21 cellular contexts compared by ENCODE assay signal in genomic region chr5:180604271-180604670, GRCh38. TPM values are rescaled to one million over a fixed set of nuclear protein-coding genes. Genes with fewer than 3 reads are reported as not detected.
DNase-seq lines count a peak whose midpoint lies in the region; ATAC-seq and TF ChIP-seq lines count a peak whose summit lies in the region.
"Had no signal": no experiment of that assay in that cellular context is flagged by ENCODE, and none has a peak within 500 bp of the region (broad histone marks: within the 10 kb centered on the region; RNA-seq: fewer than 3 reads in every experiment).

No MANE protein-coding gene starts in this region.

- CTCF ChIA-PET in activated CD8-positive, alpha-beta memory T cell treated with anti-CD3 and anti-CD28 coated beads, Interleukin-2, amount 10 ng/mL, durations not matched to agents 7 days and 5 days (lab: Charles Lee): interaction anchor here (1.3 kb wide), 1 partner anchor 288 kb away, joined by 4 read pairs; no protein-coding TSS in a partner anchor

- H3K27me3 Mint-ChIP-seq in activated T-helper 17 cell treated with anti-CD3 and anti-CD28 coated beads, Interleukin-2, amount 50 U/mL, for 72 hours: peaks cover 4% of the 10 kb centered on the region
- no peaks in the 10 kb centered on the region for H3K27me3 Mint-ChIP-seq in activated CD8-positive, alpha-beta memory T cell treated with anti-CD3 and anti-CD28 coated beads, Interleukin-2, amount 10 ng/mL, durations not matched to agents 7 days and 5 days

- no peaks in the 10 kb centered on the region for H3K9me3 ChIP-seq in left ventricle myocardium inferior (replicated peaks)
- H3K9me3 ChIP-seq in left lung: no peaks in the 10 kb centered on the region
- no peaks in the 10 kb centered on the region for H3K9me3 ChIP-seq in spleen
- H3K9me3 ChIP-seq in thyroid gland: no peaks in the 10 kb centered on the region
- H3K9me3 ChIP-seq: MG63 had no signal

- H3K27ac ChIP-seq in left ventricle myocardium inferior (replicated peaks): no peak overlapping the region
- no peak overlapping the region for H3K27ac ChIP-seq in left lung
- H3K27ac ChIP-seq in spleen: no peak overlapping the region
- H3K27ac ChIP-seq in thyroid gland: no peak overlapping the region

- 59 to 75% (median 69%) methylated on average over 13 of the region's 13 CpGs for WGBS in spleen, 5 donors
- WGBS in thyroid gland, 2 donors: 89 to 94% methylated on average over 13 of the region's 13 CpGs

- DNase-seq in Right ventricle myocardium inferior (ENCODE audit: missing footprints) (peak; percentile 48), left ventricle myocardium inferior (no peak), left lung (peak; percentile 14 to 63), spleen (peak; percentile 70), thyroid gland (no peak)
- no peak for DNase-seq in activated CD8-positive, alpha-beta memory T cell treated with anti-CD3 and anti-CD28 coated beads, Interleukin-2, amount 10 ng/mL, durations not matched to agents 7 days and 5 days
- DNase-seq: C1 segment of cervical spinal cord, GDM1, HFFc6, Karpas-422, NCI-H1105, NCI-H1694, NCI-H2107, NCI-H2227 treated with DMSO at 0.1 percent for 48 hours, NCI-H524 had no signal

- H3K36me3 Mint-ChIP-seq in activated T-helper 17 cell treated with anti-CD3 and anti-CD28 coated beads, Interleukin-2, amount 50 U/mL, for 72 hours (ENCODE audit: low read depth): no peaks in the 10 kb centered on the region
- no peaks in the 10 kb centered on the region for H3K36me3 Mint-ChIP-seq in activated CD8-positive, alpha-beta memory T cell treated with anti-CD3 and anti-CD28 coated beads, Interleukin-2, amount 10 ng/mL, durations not matched to agents 7 days and 5 days

- H3K4me3 ChIP-seq in left ventricle myocardium inferior (no peak overlapping the region), left lung (no peak overlapping the region), spleen (no peak overlapping the region), thyroid gland (replicated peaks in 1 of 3) (no peak overlapping the region)
- H3K4me3 ChIP-seq: GM12878, GM23338, MG63 had no signal

- no peaks in the 10 kb centered on the region for H3K36me3 ChIP-seq in left ventricle myocardium inferior
- H3K36me3 ChIP-seq in left lung: no peaks in the 10 kb centered on the region
- H3K36me3 ChIP-seq in spleen: peaks cover 0 to 9% (median 0%) of the 10 kb centered on the region in 6 donors
- no peaks in the 10 kb centered on the region for H3K36me3 ChIP-seq in thyroid gland
- H3K36me3 ChIP-seq: MG63 had no signal

- H3K27me3 ChIP-seq in left ventricle myocardium inferior (ENCODE audit: low read depth) (peaks cover 12% of the 10 kb centered on the region), left lung (no peaks in the 10 kb centered on the region), spleen (replicated peaks in 1 of 7) (peaks cover 0 to 2% (median 0%) of the 10 kb centered on the region in 7 donors), thyroid gland (no peaks in the 10 kb centered on the region)
- H3K27me3 ChIP-seq: MG63 had no signal

- TF ChIP-seq POLR2A in spleen (IDR thresholded peaks at IDR 0.05) (no peak), thyroid gland (IDR thresholded peaks at IDR 0.05) (no peak)

- no peaks in the 10 kb centered on the region for H3K4me1 ChIP-seq in left ventricle myocardium inferior
- no peaks in the 10 kb centered on the region for H3K4me1 ChIP-seq in left lung
- H3K4me1 ChIP-seq in spleen: peaks cover 0 to 7% (median 0%) of the 10 kb centered on the region in 6 donors
- H3K4me1 ChIP-seq in thyroid gland: peaks cover 2 to 20% of the 10 kb centered on the region in 2 donors

- TF ChIP-seq CTCF in left ventricle myocardium inferior (IDR thresholded peaks at IDR 0.05; ENCODE audit: borderline replicate concordance) (no peak), left lung (IDR thresholded peaks at IDR 0.05) (no peak), spleen (IDR thresholded peaks at IDR 0.05 in 8 of 11, conservative IDR thresholded peaks at IDR 0.05 in 3 of 11) (no peak), thyroid gland (IDR thresholded peaks at IDR 0.05) (no peak)

- no peaks in the 10 kb centered on the region for H3K4me1 Mint-ChIP-seq in activated T-helper 17 cell treated with anti-CD3 and anti-CD28 coated beads, Interleukin-2, amount 50 U/mL, for 72 hours
- no peaks in the 10 kb centered on the region for H3K4me1 Mint-ChIP-seq in activated CD8-positive, alpha-beta memory T cell treated with anti-CD3 and anti-CD28 coated beads, Interleukin-2, amount 10 ng/mL, durations not matched to agents 7 days and 5 days

- no peak overlapping the region for H3K4me3 Mint-ChIP-seq in activated T-helper 17 cell treated with anti-CD3 and anti-CD28 coated beads, Interleukin-2, amount 50 U/mL, for 72 hours
- no peak overlapping the region for H3K4me3 Mint-ChIP-seq in activated CD8-positive, alpha-beta memory T cell treated with anti-CD3 and anti-CD28 coated beads, Interleukin-2, amount 10 ng/mL, durations not matched to agents 7 days and 5 days
- H3K4me3 Mint-ChIP-seq: GM23338, HFFc6 had no signal

- intact Hi-C loops in Right ventricle myocardium inferior (cut with DNase I) (no loop called here), left ventricle myocardium inferior (cut with micrococcal nuclease) (no loop called here), left lung (cut with DNase I) (no loop called here), spleen (cut with DNase I; ENCODE audit: low total_unique reads) (no loop called here), thyroid gland (cut with DNase I) (no loop called here)

- no peak for ATAC-seq in Right ventricle myocardium inferior
- no peak for ATAC-seq in activated T-helper 17 cell treated with anti-CD3 and anti-CD28 coated beads, Interleukin-2, amount 50 U/mL, for 72 hours (replicated peaks)
- no peak for ATAC-seq in left lung
- ATAC-seq in GM19397 (IDR thresholded peaks at IDR 0.05; ENCODE audit: unreplicated experiment): no peak
- ATAC-seq in activated CD8-positive, alpha-beta memory T cell treated with anti-CD3 and anti-CD28 coated beads, Interleukin-2, amount 10 ng/mL, durations not matched to agents 7 days and 5 days: no peak
- ATAC-seq: GM12878, GM23338 had no signal

- peak overlapping the region; percentile 3 for H3K27ac Mint-ChIP-seq in activated T-helper 17 cell treated with anti-CD3 and anti-CD28 coated beads, Interleukin-2, amount 50 U/mL, for 72 hours
- H3K27ac Mint-ChIP-seq in activated CD8-positive, alpha-beta memory T cell treated with anti-CD3 and anti-CD28 coated beads, Interleukin-2, amount 10 ng/mL, durations not matched to agents 7 days and 5 days: no peak overlapping the region
- H3K27ac Mint-ChIP-seq: GM23338, HFFc6 had no signal

- H3K9me3 Mint-ChIP-seq in activated T-helper 17 cell treated with anti-CD3 and anti-CD28 coated beads, Interleukin-2, amount 50 U/mL, for 72 hours: no peaks in the 10 kb centered on the region
- no peaks in the 10 kb centered on the region for H3K9me3 Mint-ChIP-seq in activated CD8-positive, alpha-beta memory T cell treated with anti-CD3 and anti-CD28 coated beads, Interleukin-2, amount 10 ng/mL, durations not matched to agents 7 days and 5 days (ENCODE audit: low read depth)
- H3K9me3 Mint-ChIP-seq: GM23338 had no signal

RNA-seq across cellular contexts. Expression of gene SCGB3A1, which starts 13.0 kb away (rescaled TPM):
- not detected for total RNA-seq in Right ventricle myocardium inferior
- not detected for total RNA-seq in left ventricle myocardium inferior
- total RNA-seq in activated T-helper 17 cell treated with anti-CD3 and anti-CD28 coated beads, Interleukin-2, amount 50 U/mL, for 72 hours: not detected
- total RNA-seq in left lung: 100 to 1,000 TPM in 1 of 2 donors, 10 to 100 TPM in 1; 88.8 to 104 TPM
- total RNA-seq in spleen: 10 to 100 TPM in 1 of 7 donors, 1 to 10 TPM in 5, not detected in 1; 2.1 to 12.1 (median 6.5) TPM
- 1 to 10 TPM; 1.7 to 9.5 (median 9.3) TPM for polyA plus RNA-seq in spleen
- total RNA-seq in thyroid gland: 1 to 10 TPM in 3 of 4 donors, not detected in 1; 1.0 to 8.1 (median 3.5) TPM
- total RNA-seq in activated CD8-positive, alpha-beta memory T cell treated with anti-CD3 and anti-CD28 coated beads, Interleukin-2, amount 10 ng/mL, durations not matched to agents 7 days and 5 days: not detected
- total RNA-seq: A673, GM23338, HFFc6 had no signal
- polyA plus RNA-seq: GM12878, GM23338 had no signal

RNA-seq across cellular contexts. Expression of gene FLT4, which starts 45.1 kb away (rescaled TPM):
- total RNA-seq in Right ventricle myocardium inferior: 5.5 TPM
- 6.1 TPM for total RNA-seq in left ventricle myocardium inferior
- total RNA-seq in activated T-helper 17 cell treated with anti-CD3 and anti-CD28 coated beads, Interleukin-2, amount 50 U/mL, for 72 hours: under 1 TPM; 0.34 to 0.56 TPM
- total RNA-seq in left lung: 10 to 100 TPM; 21.7 to 24.1 TPM
- total RNA-seq in spleen: 10 to 100 TPM; 20.7 to 61.4 (median 39.9) TPM
- 10 to 100 TPM in 1 of 3 donors, 1 to 10 TPM in 2; 3.5 to 19.4 (median 4.6) TPM for polyA plus RNA-seq in spleen
- 10 to 100 TPM; 52.8 to 90.9 (median 66.8) TPM for total RNA-seq in thyroid gland
- 1 to 10 TPM; 1.7 to 2.8 TPM for total RNA-seq in activated CD8-positive, alpha-beta memory T cell treated with anti-CD3 and anti-CD28 coated beads, Interleukin-2, amount 10 ng/mL, durations not matched to agents 7 days and 5 days
- total RNA-seq: GM12878, HFFc6 had no signal

Comparison
In these comparisons a context has a peak if more than half of its experiments do, and no peak if none do; other contexts are left out.
1. DNase-seq: peak in Right ventricle myocardium inferior (single experiment), left lung (2 of 2) and spleen (single experiment); none in left ventricle myocardium inferior (single experiment), thyroid gland (0 of 2) and activated CD8-positive, alpha-beta memory T cell treated with anti-CD3 and anti-CD28 coated beads, Interleukin-2, amount 10 ng/mL, durations not matched to agents 7 days and 5 days (single experiment).
2. RNA of gene SCGB3A1, which starts 13.0 kb away (total RNA-seq): 88.8 to 104 TPM in left lung; 2.1 to 12.1 TPM in spleen, 1.0 to 8.1 TPM in thyroid gland, not detected in activated T-helper 17 cell treated with anti-CD3 and anti-CD28 coated beads, Interleukin-2, amount 50 U/mL, for 72 hours, not detected in left ventricle myocardium inferior (single experiment), not detected in activated CD8-positive, alpha-beta memory T cell treated with anti-CD3 and anti-CD28 coated beads, Interleukin-2, amount 10 ng/mL, durations not matched to agents 7 days and 5 days and not detected in Right ventricle myocardium inferior (single experiment); every median in the first group is over 4 times any median in the second.